ENCODE assay signal across 9 cellular contexts in genomic region chr20:5843054-5843731, GRCh38.
A peak's percentile ranks its signal among the peaks of the same experiment; 100 is the strongest.
DNase-seq lines count a peak whose midpoint lies in the region; ATAC-seq, FAIRE-seq and TF ChIP-seq lines count a peak whose summit lies in the region.
"Had no signal": no experiment of that assay in that cellular context is flagged by ENCODE, and none has a peak within 500 bp of the region (broad histone marks: within the 10 kb centered on the region; RNA-seq: fewer than 3 reads in every experiment).

No MANE protein-coding gene starts in this region.

- no TSS peak for BruUV-seq in PC-3 (replicated peaks; lab: Mats Ljungman, UMichigan)

- intact Hi-C loops in naive thymus-derived CD4-positive, alpha-beta T cell (cut with micrococcal nuclease), result no loop called here
- intact Hi-C loops in kidney (cut with DNase I) (no loop called here), PC-3 (cut with micrococcal nuclease) (no loop called here)

- peak in 3 of 9 donors; percentile 12 to 44 (median 18) for DNase-seq in naive thymus-derived CD4-positive, alpha-beta T cell
- no peak for DNase-seq in kidney
- DNase-seq in PC-3, result no peak
- DNase-seq in omental fat pad (ENCODE audit: low spot score), result no peak
- DNase-seq: MM.1S had no signal

- ATAC-seq in GM18861 (IDR thresholded peaks at IDR 0.05; ENCODE audit: unreplicated experiment) (peak; percentile 69), GM21723 (IDR thresholded peaks at IDR 0.05; ENCODE audit: unreplicated experiment) (peak; percentile 65), HG03521 (IDR thresholded peaks at IDR 0.05; ENCODE audit: unreplicated experiment) (peak; percentile 61), PC-3 (no peak), omental fat pad (ENCODE audit: low FRiP score) (no peak)
- ATAC-seq in naive thymus-derived CD4-positive, alpha-beta T cell, result peak; percentile 65

- no peak overlapping the region for H3K27ac ChIP-seq in naive thymus-derived CD4-positive, alpha-beta T cell (ENCODE audit: low read depth, low read length)
- H3K27ac ChIP-seq in kidney (ENCODE audit: low read depth in 2 of 2, low read length in 2 of 2), result no peak overlapping the region
- H3K27ac ChIP-seq in PC-3 (ENCODE audit: low read length), result no peak overlapping the region

- H3K27me3 ChIP-seq in naive thymus-derived CD4-positive, alpha-beta T cell (ENCODE audit: control insufficient read depth in 2 of 2, insufficient read depth in 2 of 2, low read length in 2 of 2), result no peaks in the 10 kb centered on the region
- no peaks in the 10 kb centered on the region for H3K27me3 ChIP-seq in PC-3 (ENCODE audit: low read length)

- 0 out of 2 replicates have a peak, but pooled peaks cover 3% of the 10 kb centered on the region for H4K20me1 ChIP-seq in PC-3 (ENCODE audit: low read length)

- no peak for TF ChIP-seq CTCF in kidney (IDR thresholded peaks at IDR 0.05; ENCODE audit: borderline replicate concordance, extremely low read depth, insufficient read depth)
- no peak for TF ChIP-seq CTCF in PC-3 (conservative IDR thresholded peaks at IDR 0.05; ENCODE audit: low read depth, low read length)
- no peak for TF ChIP-seq CTCF in omental fat pad (IDR thresholded peaks at IDR 0.05)

- peaks cover 18 to 46% (median 28%) of the 10 kb centered on the region in 7 donors for H3K4me1 Mint-ChIP-seq in naive thymus-derived CD4-positive, alpha-beta T cell

- peaks cover 0 to 21% (median 10%) of the 10 kb centered on the region in 5 donors for H3K36me3 Mint-ChIP-seq in naive thymus-derived CD4-positive, alpha-beta T cell
- H3K36me3 Mint-ChIP-seq: brain had no signal

- no peak overlapping the region for H3K4me2 ChIP-seq in PC-3 (ENCODE audit: low read length)

- peak overlapping the region in 8 of 10 donors; percentile 23 to 66 (median 44) for H3K4me3 Mint-ChIP-seq in naive thymus-derived CD4-positive, alpha-beta T cell
- H3K4me3 Mint-ChIP-seq: brain had no signal

- no peak for FAIRE-seq in kidney (lab: Jason Lieb, UNC)

- H3K27ac Mint-ChIP-seq in naive thymus-derived CD4-positive, alpha-beta T cell, result peak overlapping the region in 8 of 9 donors; percentile 26 to 82 (median 74)

- no peaks in the 10 kb centered on the region for H3K79me2 ChIP-seq in PC-3 (ENCODE audit: low read length)

- H3K9ac ChIP-seq in kidney (ENCODE audit: low read length in 2 of 2) (no peak overlapping the region), PC-3 (ENCODE audit: low read length) (no peak overlapping the region)

- H3K9me2 ChIP-seq in PC-3 (replicated peaks; ENCODE audit: low read length), result no peaks in the 10 kb centered on the region

- POLR2A ChIA-PET in naive thymus-derived CD4-positive, alpha-beta T cell (lab: Charles Lee), result no interaction called here
- POLR2A ChIA-PET in PC-3 (lab: Charles Lee; ENCODE audit: unreplicated experiment), result no interaction called here

- no peak overlapping the region for H2AFZ ChIP-seq in PC-3 (ENCODE audit: low read length)

- peaks cover 0 to 4% (median 0%) of the 10 kb centered on the region in 11 donors for H3K9me3 Mint-ChIP-seq in naive thymus-derived CD4-positive, alpha-beta T cell

- H3K4me3 ChIP-seq in naive thymus-derived CD4-positive, alpha-beta T cell (ENCODE audit: low read length), result no peak overlapping the region
- H3K4me3 ChIP-seq in kidney (ENCODE audit: low read length in 2 of 2) (no peak overlapping the region), PC-3 (ENCODE audit: low read length) (no peak overlapping the region)

- H3K4me1 ChIP-seq in naive thymus-derived CD4-positive, alpha-beta T cell (ENCODE audit: control insufficient read depth in 2 of 2, insufficient read depth in 2 of 2, low read length in 2 of 2), result peaks cover 12 to 28% of the 10 kb centered on the region in 2 donors
- H3K4me1 ChIP-seq in kidney (ENCODE audit: control insufficient read depth in 1 of 2, insufficient read depth in 1 of 2, low read depth in 1 of 2, low read length in 2 of 2) (no peaks in the 10 kb centered on the region), PC-3 (ENCODE audit: insufficient read depth, low read length) (peaks cover 12% of the 10 kb centered on the region)

- CTCF ChIA-PET in naive thymus-derived CD4-positive, alpha-beta T cell (lab: Charles Lee), result interaction anchor here (0.5 to 0.9 kb wide), 3 partner anchors 13 to 204 kb away, joined by 3 read pairs; no protein-coding TSS in a partner anchor
- CTCF ChIA-PET in PC-3 (lab: Charles Lee), result interaction anchor here (0.7 kb wide), 1 partner anchor 154 kb away, joined by 3 read pairs; no protein-coding TSS in a partner anchor

- H3K36me3 ChIP-seq in naive thymus-derived CD4-positive, alpha-beta T cell (ENCODE audit: control insufficient read depth in 2 of 3, insufficient read depth in 3 of 3, low read length in 3 of 3), result no peaks in the 10 kb centered on the region
- H3K36me3 ChIP-seq in kidney (ENCODE audit: control insufficient read depth in 1 of 2, insufficient read depth in 2 of 2, low read length in 2 of 2) (no peaks in the 10 kb centered on the region), PC-3 (ENCODE audit: low read depth, low read length) (no peaks in the 10 kb centered on the region)

- no peaks in the 10 kb centered on the region for H3K27me3 Mint-ChIP-seq in naive thymus-derived CD4-positive, alpha-beta T cell
- H3K27me3 Mint-ChIP-seq: brain had no signal

- no peaks in the 10 kb centered on the region for H3F3A ChIP-seq in PC-3 (ENCODE audit: low read length, unreplicated experiment)

- H3K9me3 ChIP-seq in naive thymus-derived CD4-positive, alpha-beta T cell (ENCODE audit: control insufficient read depth in 2 of 3, low read length in 3 of 3), result no peaks in the 10 kb centered on the region
- no peaks in the 10 kb centered on the region for H3K9me3 ChIP-seq in kidney (ENCODE audit: control insufficient read depth in 1 of 2, low read length in 2 of 2)
- no peaks in the 10 kb centered on the region for H3K9me3 ChIP-seq in PC-3 (ENCODE audit: low read length)

Comparison
In these comparisons a context has a peak if more than half of its experiments do, and no peak if none do; other contexts are left out.
1. ATAC-seq: peak in GM18861 (single experiment), GM21723 (single experiment), HG03521 (single experiment) and naive thymus-derived CD4-positive, alpha-beta T cell (single experiment); none in PC-3 (single experiment) and omental fat pad (single experiment).